21 cellular contexts compared by ENCODE assay signal in the genomic region with DNA sequence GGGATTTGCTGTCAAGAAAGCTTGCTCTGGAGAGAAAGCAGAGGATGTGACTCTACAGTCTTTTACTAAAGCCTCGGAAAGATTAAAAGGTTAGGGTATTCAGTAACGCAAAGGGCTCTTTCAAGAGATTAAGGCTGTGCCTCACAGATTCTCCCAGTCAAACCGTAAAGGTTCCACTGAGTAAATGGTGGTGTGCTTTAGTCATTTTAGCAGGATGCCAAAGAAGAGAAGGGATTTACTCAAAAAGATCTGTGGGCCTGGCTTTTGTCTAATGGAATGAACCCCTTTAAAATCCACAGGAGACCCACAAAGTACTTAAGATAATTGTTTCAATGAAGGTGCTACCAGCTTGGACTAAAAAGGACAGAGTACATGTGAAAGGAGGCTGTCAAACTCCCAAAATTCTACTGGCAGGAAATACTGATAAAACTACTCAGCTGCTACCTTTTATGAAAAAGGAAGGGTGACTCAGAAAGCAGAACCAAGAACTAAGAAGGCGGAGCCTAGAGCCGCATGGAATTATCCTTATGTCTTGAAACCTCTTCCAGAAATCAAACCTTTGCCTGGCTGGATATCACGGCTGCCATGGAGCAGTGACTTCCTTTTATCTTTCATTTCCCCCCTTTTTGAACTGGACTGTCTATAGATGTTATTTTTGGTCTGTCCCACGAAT.
DNase-seq lines count a peak whose midpoint lies in the region; TF ChIP-seq lines count a peak whose summit lies in the region.
"Had no signal": no experiment of that assay in that cellular context is flagged by ENCODE, and none has a peak within 500 bp of the region (broad histone marks: within the 10 kb centered on the region; RNA-seq: fewer than 3 reads in every experiment).

No MANE protein-coding gene starts in this region.

- no peak for TF ChIP-seq CTCF in HFFc6 (IDR thresholded peaks at IDR 0.05)
- TF ChIP-seq CTCF in brain microvascular endothelial cell (IDR thresholded peaks at IDR 0.05; ENCODE audit: low read depth, low read length, missing control alignments): no peak

- no peak overlapping the region for H3K27ac ChIP-seq in brain microvascular endothelial cell
- H3K27ac ChIP-seq: C4-2B, coronary artery, heart right ventricle, transverse colon had no signal

- H3K36me3 Mint-ChIP-seq in HFFc6 (ENCODE audit: low read depth): no peaks in the 10 kb centered on the region
- H3K36me3 Mint-ChIP-seq: memory B cell; stimulated activated naive B cell treated with anti-CD40 and anti-IgM and Interleukin-4, amounts not matched to agents 10 μg/mL and 1 μg/mL and 100 μg/mL, for 72 hours had no signal

- no peaks in the 10 kb centered on the region for H3K36me3 ChIP-seq in brain microvascular endothelial cell (replicated peaks)
- H3K36me3 ChIP-seq: heart right ventricle, transverse colon had no signal

- TF ChIP-seq POLR2A in erythroblast (IDR thresholded peaks at IDR 0.05; ENCODE audit: low read length): no peak

- peaks cover 1% of the 10 kb centered on the region; the same call in 1 of the 2 replicates for H3K27me3 Mint-ChIP-seq in HFFc6 (ENCODE audit: insufficient read depth)
- H3K27me3 Mint-ChIP-seq: memory B cell; stimulated activated naive B cell treated with anti-CD40 and anti-IgM and Interleukin-4, amounts not matched to agents 10 μg/mL and 1 μg/mL and 100 μg/mL, for 72 hours had no signal

- no peaks in the 10 kb centered on the region for H3K9me3 Mint-ChIP-seq in HFFc6
- H3K9me3 Mint-ChIP-seq: H9, memory B cell had no signal

- no peak for DNase-seq in HFFc6
- DNase-seq in NCI-H226: peak; percentile 46
- DNase-seq in brain microvascular endothelial cell: peak; percentile 21
- peak; percentile 39 for DNase-seq in kidney tubule cell (ENCODE audit: low spot score)
- no peak for DNase-seq in NCI-H1436 (lab: John Stamatoyannopoulos, UW)
- no peak for DNase-seq in foreskin melanocyte
- DNase-seq in erythroblast (lab: John Stamatoyannopoulos, UW): no peak
- no peak for DNase-seq in AG08395 (ENCODE audit: low spot score)
- DNase-seq: activated CD4-positive, alpha-beta T cell treated with anti-CD3 and anti-CD28 coated beads, Interleukin-2, amount 50 U/mL, for 1 hour; activated naive CD4-positive, alpha-beta T cell treated with Interleukin-2 at 50 U/mL for 16 hours; H9; heart right ventricle; islet precursor cell; NCI-H1694; NCI-H446 treated with DMSO at 0.1 percent for 48 hours; stimulated activated naive B cell treated with anti-CD40 and anti-IgM and Interleukin-4, amounts not matched to agents 10 μg/mL and 1 μg/mL and 100 μg/mL, for 72 hours; transverse colon had no signal

- in situ Hi-C loops in brain microvascular endothelial cell (cut with HindIII; ENCODE audit: low pct_ligation_motif_present, low sequenced_read_pairs): no loop called here

- H3K4me1 Mint-ChIP-seq in HFFc6 (ENCODE audit: low read depth): peaks cover 41% of the 10 kb centered on the region

- peak overlapping the region; percentile 17; the same call in 1 of the 2 replicates for H3K27ac Mint-ChIP-seq in HFFc6
- H3K27ac Mint-ChIP-seq: H9; memory B cell; nephron; stimulated activated naive B cell treated with anti-CD40 and anti-IgM and Interleukin-4, amounts not matched to agents 10 μg/mL and 1 μg/mL and 100 μg/mL, for 72 hours had no signal

- H3K4me3 Mint-ChIP-seq in HFFc6: no peak overlapping the region
- H3K4me3 Mint-ChIP-seq: H9; memory B cell; nephron; stimulated activated naive B cell treated with anti-CD40 and anti-IgM and Interleukin-4, amounts not matched to agents 10 μg/mL and 1 μg/mL and 100 μg/mL, for 72 hours had no signal

- no peaks in the 10 kb centered on the region for H3K27me3 ChIP-seq in brain microvascular endothelial cell (replicated peaks)
- H3K27me3 ChIP-seq: heart right ventricle, transverse colon had no signal

- no peak overlapping the region for H3K4me3 ChIP-seq in brain microvascular endothelial cell (ENCODE audit: low read depth, low read length)
- H3K4me3 ChIP-seq: coronary artery, heart right ventricle, transverse colon had no signal

Comparison
In these comparisons a context has a peak if more than half of its experiments do, and no peak if none do; other contexts are left out.
1. DNase-seq: peak in NCI-H226 (single experiment), brain microvascular endothelial cell (single experiment) and kidney tubule cell (single experiment); none in HFFc6 (single experiment), NCI-H1436 (single experiment), foreskin melanocyte (single experiment), erythroblast (0 of 2) and AG08395 (single experiment).